Comparison of ENCODE assay signal across 9 cellular contexts in the genomic region with DNA sequence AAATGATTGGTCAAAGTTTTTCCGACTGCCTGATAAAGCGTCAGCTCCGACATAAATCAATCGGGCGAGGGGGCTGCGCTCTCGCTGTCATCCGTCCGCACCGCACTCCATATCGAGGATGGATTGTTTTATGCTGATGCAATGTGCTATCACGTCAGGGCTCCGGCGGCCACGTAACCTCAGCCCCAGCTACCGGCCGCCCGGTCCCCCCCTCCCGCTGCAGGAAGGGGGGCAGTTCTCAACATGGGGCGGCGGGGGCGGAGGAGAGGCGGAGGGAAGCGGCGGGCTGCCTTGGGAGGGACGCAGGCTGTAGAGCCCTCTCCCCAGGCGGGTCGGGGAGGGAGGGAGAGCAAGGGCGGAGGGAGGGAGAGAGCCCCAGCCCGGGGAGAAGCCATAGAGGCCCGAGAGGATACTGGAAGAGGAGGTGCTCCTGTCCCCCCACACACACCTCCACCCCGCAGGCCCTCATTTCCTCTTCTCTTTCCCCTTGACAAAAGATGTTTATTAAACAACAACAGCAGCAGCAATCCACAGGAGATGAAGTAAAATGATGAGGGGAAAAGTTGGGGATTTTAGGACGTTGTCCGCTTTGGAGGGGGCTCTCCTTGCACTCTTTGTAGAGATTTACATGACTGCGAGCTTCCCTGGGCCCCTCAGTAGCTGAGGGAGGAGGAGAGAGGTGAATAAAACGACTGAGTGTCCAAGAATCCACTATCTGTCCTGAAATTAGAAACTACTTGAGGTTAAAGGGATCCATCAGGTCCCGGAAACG. TPM values are rescaled to one million over a fixed set of nuclear protein-coding genes. Genes with fewer than 3 reads are reported as not detected.
DNase-seq lines count a peak whose midpoint lies in the region; ATAC-seq and TF ChIP-seq lines count a peak whose summit lies in the region.
"Had no signal": no experiment of that assay in that cellular context is flagged by ENCODE, and none has a peak within 500 bp of the region (broad histone marks: within the 10 kb centered on the region; RNA-seq: fewer than 3 reads in every experiment).

No MANE protein-coding gene starts in this region.

- H3K36me3 ChIP-seq in ovary, result no peaks in the 10 kb centered on the region

- intact Hi-C loops in activated B cell treated with CpG ODN at 0.5 μM for 24 hours (cut with micrococcal nuclease) (loop anchor here (5.0 kb wide), 1 partner anchor 126 kb away; no protein-coding TSS in a partner anchor), ovary (cut with DNase I) (loop anchor here in 1 of 4 donors (10.0 kb wide), 1 partner anchor 292 kb away; no protein-coding TSS in a partner anchor)

- peaks cover 3% of the 10 kb centered on the region for H3K27me3 ChIP-seq in ovary

- no peaks in the 10 kb centered on the region for H3K36me3 Mint-ChIP-seq in activated B cell treated with CpG ODN at 0.5 μM for 24 hours (ENCODE audit: low read depth)

- POLR2A ChIA-PET in activated B cell treated with CpG ODN at 0.5 μM for 24 hours (lab: Charles Lee), result interaction anchor here (1.4 kb wide), 1 partner anchor 14 kb away, joined by 3 read pairs; no protein-coding TSS in a partner anchor

- H3K9me3 ChIP-seq in ovary, result no peaks in the 10 kb centered on the region

- H3K27ac ChIP-seq in ovary, result no peak overlapping the region

- peak; percentile 40 for ATAC-seq in activated B cell treated with CpG ODN at 0.5 μM for 24 hours (ENCODE audit: low read depth)

- H3K4me3 Mint-ChIP-seq in activated B cell treated with CpG ODN at 0.5 μM for 24 hours, result peak overlapping the region; percentile 77

- H3K9me3 Mint-ChIP-seq in activated B cell treated with CpG ODN at 0.5 μM for 24 hours, result no peaks in the 10 kb centered on the region

- 2% methylated on average over 29 to 38 of the region's 38 CpGs for WGBS in ovary, 3 donors

- CTCF ChIA-PET in activated B cell treated with CpG ODN at 0.5 μM for 24 hours (lab: Charles Lee), result interaction anchor here (0.6 to 2.1 kb wide), 5 partner anchors 9 to 147 kb away, joined by 3 to 6 read pairs (median 4); partner anchors contain the start of gene HOXB5

- TF ChIP-seq CTCF in activated B cell treated with CpG ODN at 0.5 μM for 24 hours (IDR thresholded peaks at IDR 0.05) (no peak), fibroblast of pulmonary artery (IDR thresholded peaks at IDR 0.05; ENCODE audit: low read length, missing control alignments) (no peak), ovary (IDR thresholded peaks at IDR 0.05) (no peak)

- DNase-seq in activated effector memory CD4-positive, alpha-beta T cell treated with anti-CD3 and anti-CD28 coated beads, Interleukin-2, amount 50 U/mL, for 16 hours, result peak; percentile 82
- DNase-seq in activated effector memory CD4-positive, alpha-beta T cell treated with Interleukin-2 at 50 U/mL for 16 hours, result no peak
- DNase-seq in activated B cell treated with CpG ODN at 0.5 μM for 24 hours, result no peak
- DNase-seq in fibroblast of pulmonary artery (ENCODE audit: low read depth), result peak; percentile 29
- DNase-seq in stimulated activated CD8-positive, alpha-beta memory T cell treated with anti-CD3 and anti-CD28 coated beads, Interleukin-15, amount 100 ng/mL, for 4 hours (ENCODE audit: low read depth in 2 of 2), result peak; percentile 52 to 53
- no peak for DNase-seq in NCI-H2107 (lab: John Stamatoyannopoulos, UW)
- no peak for DNase-seq in ovary
- no peak for DNase-seq in HuH-7.5 (ENCODE audit: low spot score)

- H3K4me3 ChIP-seq in fibroblast of pulmonary artery (replicated peaks; ENCODE audit: low read depth, low read length) (no peak overlapping the region), ovary (no peak overlapping the region)

- H3K4me1 ChIP-seq in ovary (ENCODE audit: insufficient read depth), result peaks cover 2% of the 10 kb centered on the region

- H3K27ac Mint-ChIP-seq in activated B cell treated with CpG ODN at 0.5 μM for 24 hours, result peak overlapping the region; percentile 46

- no peak for TF ChIP-seq EP300 in ovary (IDR thresholded peaks at IDR 0.05)

- H3K27me3 Mint-ChIP-seq in activated B cell treated with CpG ODN at 0.5 μM for 24 hours, result peaks cover 72% of the 10 kb centered on the region

- no peak for TF ChIP-seq POLR2A in ovary (IDR thresholded peaks at IDR 0.05)

- H3K4me1 Mint-ChIP-seq in activated B cell treated with CpG ODN at 0.5 μM for 24 hours, result peaks cover 16% of the 10 kb centered on the region

RNA-seq across cellular contexts. Expression of gene HOXB9, which starts 0.5 kb away (rescaled TPM):
- 0.13 TPM in 1 of 2 replicates, not detected in the other for total RNA-seq in activated B cell treated with CpG ODN at 0.5 μM for 24 hours
- under 1 TPM in 4 of 7 donors, not detected in 3; 0.10 to 0.36 (median 0.12) TPM for total RNA-seq in ovary
- under 1 TPM in 1 of 2 donors, not detected in 1; 0.27 TPM for polyA plus RNA-seq in ovary

RNA-seq across cellular contexts. Expression of gene HOXB8, which starts 11.6 kb away (rescaled TPM):
- total RNA-seq in activated B cell treated with CpG ODN at 0.5 μM for 24 hours (not detected in 2 replicates), ovary (1 to 10 TPM in 2 of 7 donors, under 1 TPM in 2, not detected in 3; 0.17 to 2.5 (median 0.97) TPM)
- under 1 TPM in 1 of 2 donors, not detected in 1; 0.28 TPM for polyA plus RNA-seq in ovary

RNA-seq across cellular contexts. Expression of gene HOXB7, which starts 15.8 kb away (rescaled TPM):
- total RNA-seq in activated B cell treated with CpG ODN at 0.5 μM for 24 hours (0.60 and 0.93 TPM in 2 replicates), ovary (1 to 10 TPM in 4 of 7 donors, under 1 TPM in 3; 0.23 to 2.9 (median 1.3) TPM)
- 1 to 10 TPM in 1 of 2 donors, under 1 TPM in 1; 0.48 to 6.9 TPM for polyA plus RNA-seq in ovary

RNA-seq across cellular contexts. Expression of gene HOXB6, which starts 21.9 kb away (rescaled TPM):
- total RNA-seq in activated B cell treated with CpG ODN at 0.5 μM for 24 hours (not detected in 2 replicates), ovary (10 to 100 TPM in 1 of 7 donors, 1 to 10 TPM in 4, under 1 TPM in 2; 0.25 to 10.3 (median 1.7) TPM)
- under 1 TPM; 0.25 to 0.73 TPM for polyA plus RNA-seq in ovary

RNA-seq across cellular contexts. Expression of gene HOXB5, which starts 33.1 kb away (rescaled TPM):
- total RNA-seq in activated B cell treated with CpG ODN at 0.5 μM for 24 hours (not detected in 2 replicates), ovary (1 to 10 TPM in 2 of 7 donors, under 1 TPM in 4, not detected in 1; 0.20 to 2.8 (median 0.66) TPM)
- under 1 TPM; 0.04 to 0.53 TPM for polyA plus RNA-seq in ovary
- total RNA-seq: activated CD8-positive, alpha-beta memory T cell treated with anti-CD3 and anti-CD28 coated beads for 36 hours had no signal

Comparison
In these comparisons a context has a peak if more than half of its experiments do, and no peak if none do; other contexts are left out.
1. DNase-seq: peak in activated effector memory CD4-positive, alpha-beta T cell treated with anti-CD3 and anti-CD28 coated beads, Interleukin-2, amount 50 U/mL, for 16 hours (single experiment), fibroblast of pulmonary artery (single experiment) and stimulated activated CD8-positive, alpha-beta memory T cell treated with anti-CD3 and anti-CD28 coated beads, Interleukin-15, amount 100 ng/mL, for 4 hours (2 of 2); none in activated effector memory CD4-positive, alpha-beta T cell treated with Interleukin-2 at 50 U/mL for 16 hours (single experiment), activated B cell treated with CpG ODN at 0.5 μM for 24 hours (single experiment), NCI-H2107 (single experiment), ovary (0 of 5) and HuH-7.5 (single experiment).